8 cellular contexts compared by ENCODE assay signal in genomic region chr20:20568604-20569205, GRCh38.
DNase-seq lines count a peak whose midpoint lies in the region; ATAC-seq and TF ChIP-seq lines count a peak whose summit lies in the region.

No MANE protein-coding gene starts in this region.

- POLR2A ChIA-PET in CD8-positive, alpha-beta memory T cell (lab: Charles Lee), result no interaction called here
- POLR2A ChIA-PET in activated CD8-positive, alpha-beta T cell treated with anti-CD3 and anti-CD28 coated beads, Interleukin-2, amount 10 ng/mL, durations not matched to agents 7 days and 5 days (lab: Charles Lee), result no interaction called here

- peak in 3 of 5 donors; percentile 3 to 6 (median 4) for DNase-seq in CD8-positive, alpha-beta memory T cell
- peak; percentile 72 for DNase-seq in NCI-H345 treated with DMSO at 0.1 percent for 48 hours (lab: John Stamatoyannopoulos, UW; ENCODE audit: unreplicated experiment)
- DNase-seq in activated CD8-positive, alpha-beta T cell treated with anti-CD3 and anti-CD28 coated beads, Interleukin-2, amount 10 ng/mL, durations not matched to agents 7 days and 5 days, result peak; percentile 43
- DNase-seq in hepatocyte (ENCODE audit: low spot score), result peak; percentile 61
- peak; percentile 14 to 19 for DNase-seq in stimulated activated CD4-positive, alpha-beta T cell treated with anti-CD3 and anti-CD28 coated beads, Interleukin-2, amount 100 ng/mL, for 48 hours
- DNase-seq in NOMO-1 (lab: John Stamatoyannopoulos, UW; ENCODE audit: unreplicated experiment in 2 of 2), result no peak

- no peaks in the 10 kb centered on the region for H3K79me2 ChIP-seq in hepatocyte

- H3K4me3 Mint-ChIP-seq in CD8-positive, alpha-beta memory T cell, result no peak overlapping the region
- H3K4me3 Mint-ChIP-seq in activated CD8-positive, alpha-beta T cell treated with anti-CD3 and anti-CD28 coated beads, Interleukin-2, amount 10 ng/mL, durations not matched to agents 7 days and 5 days, result no peak overlapping the region

- no peak overlapping the region for H3K4me2 ChIP-seq in hepatocyte

- H2AFZ ChIP-seq in hepatocyte, result no peak overlapping the region

- no peaks in the 10 kb centered on the region for H3K27me3 ChIP-seq in CD8-positive, alpha-beta memory T cell (ENCODE audit: insufficient read depth, low read length, poor library complexity, severe bottlenecking)
- H3K27me3 ChIP-seq in hepatocyte, result no peaks in the 10 kb centered on the region

- no peak overlapping the region for H3K27ac ChIP-seq in CD8-positive, alpha-beta memory T cell (ENCODE audit: low read depth, low read length)
- H3K27ac ChIP-seq in hepatocyte, result no peak overlapping the region

- no peaks in the 10 kb centered on the region for H3K4me1 ChIP-seq in CD8-positive, alpha-beta memory T cell (ENCODE audit: insufficient read depth, low read length)
- H3K4me1 ChIP-seq in hepatocyte (ENCODE audit: insufficient read depth), result peaks cover 4% of the 10 kb centered on the region

- WGBS in hepatocyte (ENCODE audit: low lambda C conversion rate, missing lambda C conversion rate), result 16% methylated on average over 3 of the region's 3 CpGs

- H4K20me1 ChIP-seq in hepatocyte (ENCODE audit: insufficient read depth, poor library complexity, severe bottlenecking), result no peaks in the 10 kb centered on the region

- no peaks in the 10 kb centered on the region for H3K9me2 ChIP-seq in hepatocyte (replicated peaks; ENCODE audit: insufficient read depth)

- no peak overlapping the region for H3K4me3 ChIP-seq in CD8-positive, alpha-beta memory T cell (ENCODE audit: low read length)
- no peak overlapping the region for H3K4me3 ChIP-seq in hepatocyte

- CTCF ChIA-PET in CD8-positive, alpha-beta memory T cell (lab: Charles Lee), result no interaction called here
- CTCF ChIA-PET in activated CD8-positive, alpha-beta T cell treated with anti-CD3 and anti-CD28 coated beads, Interleukin-2, amount 10 ng/mL, durations not matched to agents 7 days and 5 days (lab: Charles Lee), result interaction anchor here (1.0 to 1.6 kb wide), 2 partner anchors 10 to 484 kb away, joined by 3 to 4 read pairs; no protein-coding TSS in a partner anchor

- peaks cover 6% of the 10 kb centered on the region for H3K36me3 ChIP-seq in CD8-positive, alpha-beta memory T cell (ENCODE audit: insufficient read depth, low read length)
- no peaks in the 10 kb centered on the region for H3K36me3 ChIP-seq in hepatocyte (replicated peaks; ENCODE audit: insufficient read depth, low read depth)

- H3K36me3 Mint-ChIP-seq in CD8-positive, alpha-beta memory T cell, result peaks cover 9 to 58% (median 21%) of the 10 kb centered on the region in 3 donors
- peaks cover 8% of the 10 kb centered on the region for H3K36me3 Mint-ChIP-seq in activated CD8-positive, alpha-beta T cell treated with anti-CD3 and anti-CD28 coated beads, Interleukin-2, amount 10 ng/mL, durations not matched to agents 7 days and 5 days (ENCODE audit: low read depth)

- peak; percentile 90 for TF ChIP-seq CTCF in hepatocyte (IDR thresholded peaks at IDR 0.05; ENCODE audit: poor library complexity)

- no peaks in the 10 kb centered on the region for H3K4me1 Mint-ChIP-seq in CD8-positive, alpha-beta memory T cell
- no peaks in the 10 kb centered on the region for H3K4me1 Mint-ChIP-seq in activated CD8-positive, alpha-beta T cell treated with anti-CD3 and anti-CD28 coated beads, Interleukin-2, amount 10 ng/mL, durations not matched to agents 7 days and 5 days (ENCODE audit: low read depth)

- ATAC-seq in GM21381 (IDR thresholded peaks at IDR 0.05; ENCODE audit: unreplicated experiment) (peak; percentile 55), HG02678 (IDR thresholded peaks at IDR 0.05; ENCODE audit: unreplicated experiment) (no peak)
- no peak for ATAC-seq in activated CD8-positive, alpha-beta T cell treated with anti-CD3 and anti-CD28 coated beads, Interleukin-2, amount 10 ng/mL, durations not matched to agents 7 days and 5 days

- H3K9me3 Mint-ChIP-seq in CD8-positive, alpha-beta memory T cell, result no peaks in the 10 kb centered on the region
- no peaks in the 10 kb centered on the region for H3K9me3 Mint-ChIP-seq in activated CD8-positive, alpha-beta T cell treated with anti-CD3 and anti-CD28 coated beads, Interleukin-2, amount 10 ng/mL, durations not matched to agents 7 days and 5 days (ENCODE audit: insufficient read depth)

- no peak overlapping the region for H3K27ac Mint-ChIP-seq in CD8-positive, alpha-beta memory T cell
- H3K27ac Mint-ChIP-seq in activated CD8-positive, alpha-beta T cell treated with anti-CD3 and anti-CD28 coated beads, Interleukin-2, amount 10 ng/mL, durations not matched to agents 7 days and 5 days, result no peak overlapping the region

- H3K27me3 Mint-ChIP-seq in CD8-positive, alpha-beta memory T cell, result no peaks in the 10 kb centered on the region
- H3K27me3 Mint-ChIP-seq in activated CD8-positive, alpha-beta T cell treated with anti-CD3 and anti-CD28 coated beads, Interleukin-2, amount 10 ng/mL, durations not matched to agents 7 days and 5 days (ENCODE audit: low read depth), result no peaks in the 10 kb centered on the region

- H3K9me3 ChIP-seq in CD8-positive, alpha-beta memory T cell (ENCODE audit: low read length), result no peaks in the 10 kb centered on the region
- H3K9me3 ChIP-seq in hepatocyte (ENCODE audit: low read depth), result no peaks in the 10 kb centered on the region

Comparison
In these comparisons a context has a peak if more than half of its experiments do, and no peak if none do; other contexts are left out.
1. DNase-seq: peak in CD8-positive, alpha-beta memory T cell (3 of 5), NCI-H345 treated with DMSO at 0.1 percent for 48 hours (single experiment), activated CD8-positive, alpha-beta T cell treated with anti-CD3 and anti-CD28 coated beads, Interleukin-2, amount 10 ng/mL, durations not matched to agents 7 days and 5 days (single experiment), hepatocyte (single experiment) and stimulated activated CD4-positive, alpha-beta T cell treated with anti-CD3 and anti-CD28 coated beads, Interleukin-2, amount 100 ng/mL, for 48 hours (2 of 2); none in NOMO-1 (0 of 2).